In genomic region chr11:130088909-130089668, GRCh38 we compare ENCODE assay signal across 17 cellular contexts. TPM values are rescaled to one million over a fixed set of nuclear protein-coding genes. Genes with fewer than 3 reads are reported as not detected.
DNase-seq lines count a peak whose midpoint lies in the region; ATAC-seq and TF ChIP-seq lines count a peak whose summit lies in the region.
"Had no signal": no experiment of that assay in that cellular context is flagged by ENCODE, and none has a peak within 500 bp of the region (broad histone marks: within the 10 kb centered on the region; RNA-seq: fewer than 3 reads in every experiment).

No MANE protein-coding gene starts in this region.

- no peaks in the 10 kb centered on the region for H3K27me3 ChIP-seq in neural progenitor cell
- H3K27me3 ChIP-seq: hepatocyte, MG63 had no signal

- peaks cover 77% of the 10 kb centered on the region for H3K79me2 ChIP-seq in neural progenitor cell (ENCODE audit: low read depth)

- H3K4me2 ChIP-seq in neural progenitor cell: peak overlapping the region; percentile 77
- H3K4me2 ChIP-seq: hepatocyte had no signal

- H3K4me1 Mint-ChIP-seq in neural progenitor cell: peaks cover 21% of the 10 kb centered on the region
- H3K4me1 Mint-ChIP-seq in activated CD8-positive, alpha-beta memory T cell treated with anti-CD3 and anti-CD28 coated beads, Interleukin-2, amount 10 ng/mL, durations not matched to agents 7 days and 5 days: peaks cover 5% of the 10 kb centered on the region

- TF ChIP-seq CTCF in neural progenitor cell (IDR thresholded peaks at IDR 0.05): no peak

- peaks cover 41% of the 10 kb centered on the region for H3F3A ChIP-seq in neural progenitor cell (ENCODE audit: low read depth)

- TF ChIP-seq POLR2A in erythroblast (IDR thresholded peaks at IDR 0.05; ENCODE audit: low read length): no peak

- peaks cover 31% of the 10 kb centered on the region for H4K20me1 ChIP-seq in neural progenitor cell (ENCODE audit: low read depth)

- H3K4me3 ChIP-seq in neural progenitor cell: peak overlapping the region; percentile 28
- H3K4me3 ChIP-seq: hepatocyte, MG63 had no signal

- CTCF ChIA-PET in activated CD8-positive, alpha-beta memory T cell treated with anti-CD3 and anti-CD28 coated beads, Interleukin-2, amount 10 ng/mL, durations not matched to agents 7 days and 5 days (lab: Charles Lee): no interaction called here

- no peak for ATAC-seq in activated CD8-positive, alpha-beta memory T cell treated with anti-CD3 and anti-CD28 coated beads, Interleukin-2, amount 10 ng/mL, durations not matched to agents 7 days and 5 days
- ATAC-seq: activated CD8-positive, alpha-beta T cell treated with anti-CD3 and anti-CD28 coated beads, Interleukin-2, amount 10 ng/mL, durations not matched to agents 7 days and 5 days had no signal

- no peak overlapping the region for H3K9ac ChIP-seq in neural progenitor cell

- DNase-seq in NCI-H1694 treated with DMSO at 0.1 percent for 48 hours (lab: John Stamatoyannopoulos, UW): peak; percentile 14
- DNase-seq in NCI-H1694 (lab: John Stamatoyannopoulos, UW): no peak
- peak; percentile 78 for DNase-seq in NCI-H446 treated with DMSO at 0.1 percent for 48 hours (lab: John Stamatoyannopoulos, UW)
- DNase-seq in erythroblast (lab: John Stamatoyannopoulos, UW): peak; percentile 21 to 50
- DNase-seq in neural progenitor cell (ENCODE audit: low spot score): peak; percentile 74
- DNase-seq in NCI-H2107 treated with DMSO at 0.1 percent for 48 hours (lab: John Stamatoyannopoulos, UW; ENCODE audit: unreplicated experiment): no peak
- DNase-seq in activated CD8-positive, alpha-beta memory T cell treated with anti-CD3 and anti-CD28 coated beads, Interleukin-2, amount 10 ng/mL, durations not matched to agents 7 days and 5 days: no peak
- no peak for DNase-seq in iPS-NIHi7 (ENCODE audit: extremely low spot score)
- DNase-seq: activated CD8-positive, alpha-beta T cell treated with anti-CD3 and anti-CD28 coated beads, Interleukin-2, amount 10 ng/mL, durations not matched to agents 7 days and 5 days; activated effector memory CD4-positive, alpha-beta T cell treated with Interleukin-2 at 50 U/mL for 16 hours; CD8-positive, alpha-beta memory T cell; H7; MG63; RPMI8226; T-helper 9 cell had no signal

- H3K4me3 Mint-ChIP-seq in neural progenitor cell: no peak overlapping the region
- no peak overlapping the region for H3K4me3 Mint-ChIP-seq in activated CD8-positive, alpha-beta memory T cell treated with anti-CD3 and anti-CD28 coated beads, Interleukin-2, amount 10 ng/mL, durations not matched to agents 7 days and 5 days
- H3K4me3 Mint-ChIP-seq: activated CD8-positive, alpha-beta T cell treated with anti-CD3 and anti-CD28 coated beads, Interleukin-2, amount 10 ng/mL, durations not matched to agents 7 days and 5 days; CD8-positive, alpha-beta memory T cell had no signal

- peaks cover 3% of the 10 kb centered on the region for H3K9me3 ChIP-seq in neural progenitor cell (ENCODE audit: low read depth)
- H3K9me3 ChIP-seq: MG63 had no signal

- peak overlapping the region; percentile 93 for H3K27ac ChIP-seq in neural progenitor cell
- H3K27ac ChIP-seq: hepatocyte, HL-60 had no signal

- H3K36me3 Mint-ChIP-seq in neural progenitor cell: peaks cover 32% of the 10 kb centered on the region
- no peaks in the 10 kb centered on the region for H3K36me3 Mint-ChIP-seq in activated CD8-positive, alpha-beta memory T cell treated with anti-CD3 and anti-CD28 coated beads, Interleukin-2, amount 10 ng/mL, durations not matched to agents 7 days and 5 days

- no peaks in the 10 kb centered on the region for H3K36me3 ChIP-seq in neural progenitor cell

- H3K4me1 ChIP-seq in neural progenitor cell: peaks cover 42% of the 10 kb centered on the region

- no peak overlapping the region for H2AFZ ChIP-seq in neural progenitor cell (replicated peaks)
- H2AFZ ChIP-seq: hepatocyte had no signal

- H3K27me3 Mint-ChIP-seq in neural progenitor cell (ENCODE audit: insufficient read depth, low read depth): peaks cover 4% of the 10 kb centered on the region
- peaks cover 3% of the 10 kb centered on the region for H3K27me3 Mint-ChIP-seq in activated CD8-positive, alpha-beta memory T cell treated with anti-CD3 and anti-CD28 coated beads, Interleukin-2, amount 10 ng/mL, durations not matched to agents 7 days and 5 days
- H3K27me3 Mint-ChIP-seq: CD8-positive, alpha-beta memory T cell had no signal

- peaks cover 46% of the 10 kb centered on the region for H3K9me3 Mint-ChIP-seq in neural progenitor cell
- no peaks in the 10 kb centered on the region for H3K9me3 Mint-ChIP-seq in activated CD8-positive, alpha-beta memory T cell treated with anti-CD3 and anti-CD28 coated beads, Interleukin-2, amount 10 ng/mL, durations not matched to agents 7 days and 5 days (ENCODE audit: low read depth)
- H3K9me3 Mint-ChIP-seq: CD8-positive, alpha-beta memory T cell had no signal

- peak overlapping the region; percentile 38 for H3K27ac Mint-ChIP-seq in neural progenitor cell
- H3K27ac Mint-ChIP-seq in activated CD8-positive, alpha-beta memory T cell treated with anti-CD3 and anti-CD28 coated beads, Interleukin-2, amount 10 ng/mL, durations not matched to agents 7 days and 5 days: no peak overlapping the region
- H3K27ac Mint-ChIP-seq: activated CD8-positive, alpha-beta T cell treated with anti-CD3 and anti-CD28 coated beads, Interleukin-2, amount 10 ng/mL, durations not matched to agents 7 days and 5 days had no signal

RNA-seq across cellular contexts. Expression of gene APLP2, which starts 19.4 kb away (rescaled TPM):
- 448 and 455 TPM in 2 replicates for total RNA-seq in neural progenitor cell (ENCODE audit: low replicate concordance)
- 10 to 100 TPM; 21.9 to 33.5 TPM for total RNA-seq in activated CD8-positive, alpha-beta memory T cell treated with anti-CD3 and anti-CD28 coated beads, Interleukin-2, amount 10 ng/mL, durations not matched to agents 7 days and 5 days

Comparison
In these comparisons a context has a peak if more than half of its experiments do, and no peak if none do; other contexts are left out.
1. DNase-seq: peak in NCI-H1694 treated with DMSO at 0.1 percent for 48 hours (single experiment), NCI-H446 treated with DMSO at 0.1 percent for 48 hours (single experiment), erythroblast (2 of 2) and neural progenitor cell (single experiment); none in NCI-H1694 (single experiment), NCI-H2107 treated with DMSO at 0.1 percent for 48 hours (single experiment), activated CD8-positive, alpha-beta memory T cell treated with anti-CD3 and anti-CD28 coated beads, Interleukin-2, amount 10 ng/mL, durations not matched to agents 7 days and 5 days (single experiment) and iPS-NIHi7 (single experiment).
2. RNA of gene APLP2, which starts 19.4 kb away (total RNA-seq): 448 to 455 TPM in neural progenitor cell; 21.9 to 33.5 TPM in activated CD8-positive, alpha-beta memory T cell treated with anti-CD3 and anti-CD28 coated beads, Interleukin-2, amount 10 ng/mL, durations not matched to agents 7 days and 5 days; every median in the first group is over 10 times any median in the second.